ENCODE assay signal across 1 cellular context in genomic region chr1:200038987-200039848, GRCh38.
A peak's percentile ranks its signal among the peaks of the same experiment; 100 is the strongest.
TF ChIP-seq lines count a peak whose summit lies in the region.

No MANE protein-coding gene starts in this region.

TF ChIP-seq in HEK293, 187 proteins besides CTCF, POLR2A, EP300 and RAD21 (continued from another document and continues in another):
- TF ChIP-seq ZNF610 (tag by site-specific recombination; IDR thresholded peaks at IDR 0.05; ENCODE audit: borderline replicate concordance), result 0 out of 2 replicates have a peak, but pooled peaks have one; percentile 18
- peak; percentile 22 for TF ChIP-seq SP2 (tag by site-specific recombination; IDR thresholded peaks at IDR 0.05)
- TF ChIP-seq ZNF248 (tag by site-specific recombination; IDR thresholded peaks at IDR 0.05), result no peak
- TF ChIP-seq ZNF785 (tag by site-specific recombination; IDR thresholded peaks at IDR 0.05), result no peak
- TF ChIP-seq ZNF140 (tag by site-specific recombination; IDR thresholded peaks at IDR 0.05), result no peak
- peak; percentile 73; the same call in 1 of the 2 replicates for TF ChIP-seq ZBTB20 (tag by site-specific recombination; IDR thresholded peaks at IDR 0.05)
- TF ChIP-seq ZNF366 (tag by site-specific recombination; conservative IDR thresholded peaks at IDR 0.05), result peak; percentile 25; the same call in 1 of the 2 replicates
- no peak for TF ChIP-seq ZNF184 (tag by site-specific recombination; IDR thresholded peaks at IDR 0.05)
- no peak for TF ChIP-seq ZNF664 (tag by site-specific recombination; IDR thresholded peaks at IDR 0.05)
- no peak; the same call in 1 of the 2 replicates for TF ChIP-seq EGR2 (tag by site-specific recombination; IDR thresholded peaks at IDR 0.05; ENCODE audit: low read depth)
- no peak for TF ChIP-seq ZSCAN23 (tag by site-specific recombination; IDR thresholded peaks at IDR 0.05)
- peak; percentile 42; the same call in 1 of the 2 replicates for TF ChIP-seq ZNF596 (tag by site-specific recombination; IDR thresholded peaks at IDR 0.05)
- no peak for TF ChIP-seq ZNF624 (tag by site-specific recombination; IDR thresholded peaks at IDR 0.05)
- TF ChIP-seq ZEB2 (tag by site-specific recombination; IDR thresholded peaks at IDR 0.05), result peak; percentile 73; the same call in 1 of the 2 replicates
- TF ChIP-seq, protein P1, sequence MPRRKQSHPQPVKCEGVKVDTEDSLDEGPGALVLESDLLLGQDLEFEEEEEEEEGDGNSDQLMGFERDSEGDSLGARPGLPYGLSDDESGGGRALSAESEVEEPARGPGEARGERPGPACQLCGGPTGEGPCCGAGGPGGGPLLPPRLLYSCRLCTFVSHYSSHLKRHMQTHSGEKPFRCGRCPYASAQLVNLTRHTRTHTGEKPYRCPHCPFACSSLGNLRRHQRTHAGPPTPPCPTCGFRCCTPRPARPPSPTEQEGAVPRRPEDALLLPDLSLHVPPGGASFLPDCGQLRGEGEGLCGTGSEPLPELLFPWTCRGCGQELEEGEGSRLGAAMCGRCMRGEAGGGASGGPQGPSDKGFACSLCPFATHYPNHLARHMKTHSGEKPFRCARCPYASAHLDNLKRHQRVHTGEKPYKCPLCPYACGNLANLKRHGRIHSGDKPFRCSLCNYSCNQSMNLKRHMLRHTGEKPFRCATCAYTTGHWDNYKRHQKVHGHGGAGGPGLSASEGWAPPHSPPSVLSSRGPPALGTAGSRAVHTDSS (tag by site-specific recombination; IDR thresholded peaks at IDR 0.05), result no peak
- TF ChIP-seq ZFP3 (tag by site-specific recombination; IDR thresholded peaks at IDR 0.05; ENCODE audit: low read depth), result no peak
- TF ChIP-seq KLF17 (tag by site-specific recombination; IDR thresholded peaks at IDR 0.05), result 0 out of 2 replicates have a peak, but pooled peaks have one; percentile 11
- TF ChIP-seq, protein P2, sequence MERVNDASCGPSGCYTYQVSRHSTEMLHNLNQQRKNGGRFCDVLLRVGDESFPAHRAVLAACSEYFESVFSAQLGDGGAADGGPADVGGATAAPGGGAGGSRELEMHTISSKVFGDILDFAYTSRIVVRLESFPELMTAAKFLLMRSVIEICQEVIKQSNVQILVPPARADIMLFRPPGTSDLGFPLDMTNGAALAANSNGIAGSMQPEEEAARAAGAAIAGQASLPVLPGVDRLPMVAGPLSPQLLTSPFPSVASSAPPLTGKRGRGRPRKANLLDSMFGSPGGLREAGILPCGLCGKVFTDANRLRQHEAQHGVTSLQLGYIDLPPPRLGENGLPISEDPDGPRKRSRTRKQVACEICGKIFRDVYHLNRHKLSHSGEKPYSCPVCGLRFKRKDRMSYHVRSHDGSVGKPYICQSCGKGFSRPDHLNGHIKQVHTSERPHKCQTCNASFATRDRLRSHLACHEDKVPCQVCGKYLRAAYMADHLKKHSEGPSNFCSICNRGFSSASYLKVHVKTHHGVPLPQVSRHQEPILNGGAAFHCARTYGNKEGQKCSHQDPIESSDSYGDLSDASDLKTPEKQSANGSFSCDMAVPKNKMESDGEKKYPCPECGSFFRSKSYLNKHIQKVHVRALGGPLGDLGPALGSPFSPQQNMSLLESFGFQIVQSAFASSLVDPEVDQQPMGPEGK (tag by site-specific recombination; IDR thresholded peaks at IDR 0.05), result 0 out of 2 replicates have a peak, but pooled peaks have one; percentile 21
- TF ChIP-seq ZIC2 (tag by site-specific recombination; IDR thresholded peaks at IDR 0.05), result peak; percentile 57
- TF ChIP-seq ZNF660 (tag by site-specific recombination; IDR thresholded peaks at IDR 0.05), result peak; percentile 31; the same call in 1 of the 2 replicates
- TF ChIP-seq ZBTB21 (tag by site-specific recombination; IDR thresholded peaks at IDR 0.05), result no peak
- TF ChIP-seq ZNF423 (tag by site-specific recombination; IDR thresholded peaks at IDR 0.05), result 0 out of 2 replicates have a peak, but pooled peaks have one; percentile 52
- TF ChIP-seq TCF7L2 (IDR thresholded peaks at IDR 0.05; ENCODE audit: borderline replicate concordance, low read depth, low read length), result no peak
- TF ChIP-seq, protein P3, sequence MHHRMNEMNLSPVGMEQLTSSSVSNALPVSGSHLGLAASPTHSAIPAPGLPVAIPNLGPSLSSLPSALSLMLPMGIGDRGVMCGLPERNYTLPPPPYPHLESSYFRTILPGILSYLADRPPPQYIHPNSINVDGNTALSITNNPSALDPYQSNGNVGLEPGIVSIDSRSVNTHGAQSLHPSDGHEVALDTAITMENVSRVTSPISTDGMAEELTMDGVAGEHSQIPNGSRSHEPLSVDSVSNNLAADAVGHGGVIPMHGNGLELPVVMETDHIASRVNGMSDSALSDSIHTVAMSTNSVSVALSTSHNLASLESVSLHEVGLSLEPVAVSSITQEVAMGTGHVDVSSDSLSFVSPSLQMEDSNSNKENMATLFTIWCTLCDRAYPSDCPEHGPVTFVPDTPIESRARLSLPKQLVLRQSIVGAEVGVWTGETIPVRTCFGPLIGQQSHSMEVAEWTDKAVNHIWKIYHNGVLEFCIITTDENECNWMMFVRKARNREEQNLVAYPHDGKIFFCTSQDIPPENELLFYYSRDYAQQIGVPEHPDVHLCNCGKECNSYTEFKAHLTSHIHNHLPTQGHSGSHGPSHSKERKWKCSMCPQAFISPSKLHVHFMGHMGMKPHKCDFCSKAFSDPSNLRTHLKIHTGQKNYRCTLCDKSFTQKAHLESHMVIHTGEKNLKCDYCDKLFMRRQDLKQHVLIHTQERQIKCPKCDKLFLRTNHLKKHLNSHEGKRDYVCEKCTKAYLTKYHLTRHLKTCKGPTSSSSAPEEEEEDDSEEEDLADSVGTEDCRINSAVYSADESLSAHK (tag by site-specific recombination; IDR thresholded peaks at IDR 0.05), result no peak
- peak; percentile 96 for TF ChIP-seq ZNF335 (tag by site-specific recombination; conservative IDR thresholded peaks at IDR 0.05)
- TF ChIP-seq WT1 (tag by site-specific recombination; IDR thresholded peaks at IDR 0.05), result peak; percentile 42; the same call in 1 of the 2 replicates
- no peak for TF ChIP-seq ZNF302 (tag by site-specific recombination; IDR thresholded peaks at IDR 0.05; ENCODE audit: low read depth)
- no peak for TF ChIP-seq GLIS1 (tag by site-specific recombination; IDR thresholded peaks at IDR 0.05)
- TF ChIP-seq ZFP37 (tag by site-specific recombination; IDR thresholded peaks at IDR 0.05), result peak; percentile 77
- TF ChIP-seq ZNF76 (tag by site-specific recombination; IDR thresholded peaks at IDR 0.05; ENCODE audit: borderline replicate concordance, low read depth), result no peak
- TF ChIP-seq, protein P4, sequence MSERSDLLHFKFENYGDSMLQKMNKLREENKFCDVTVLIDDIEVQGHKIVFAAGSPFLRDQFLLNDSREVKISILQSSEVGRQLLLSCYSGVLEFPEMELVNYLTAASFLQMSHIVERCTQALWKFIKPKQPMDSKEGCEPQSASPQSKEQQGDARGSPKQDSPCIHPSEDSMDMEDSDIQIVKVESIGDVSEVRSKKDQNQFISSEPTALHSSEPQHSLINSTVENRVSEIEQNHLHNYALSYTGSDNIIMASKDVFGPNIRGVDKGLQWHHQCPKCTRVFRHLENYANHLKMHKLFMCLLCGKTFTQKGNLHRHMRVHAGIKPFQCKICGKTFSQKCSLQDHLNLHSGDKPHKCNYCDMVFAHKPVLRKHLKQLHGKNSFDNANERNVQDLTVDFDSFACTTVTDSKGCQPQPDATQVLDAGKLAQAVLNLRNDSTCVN (tag by site-specific recombination; optimal IDR thresholded peaks at IDR 0.05), result peak; percentile 82
- TF ChIP-seq ZNF341 (tag by site-specific recombination; IDR thresholded peaks at IDR 0.05; ENCODE audit: low read depth), result peak; percentile 92
- TF ChIP-seq, protein P5, sequence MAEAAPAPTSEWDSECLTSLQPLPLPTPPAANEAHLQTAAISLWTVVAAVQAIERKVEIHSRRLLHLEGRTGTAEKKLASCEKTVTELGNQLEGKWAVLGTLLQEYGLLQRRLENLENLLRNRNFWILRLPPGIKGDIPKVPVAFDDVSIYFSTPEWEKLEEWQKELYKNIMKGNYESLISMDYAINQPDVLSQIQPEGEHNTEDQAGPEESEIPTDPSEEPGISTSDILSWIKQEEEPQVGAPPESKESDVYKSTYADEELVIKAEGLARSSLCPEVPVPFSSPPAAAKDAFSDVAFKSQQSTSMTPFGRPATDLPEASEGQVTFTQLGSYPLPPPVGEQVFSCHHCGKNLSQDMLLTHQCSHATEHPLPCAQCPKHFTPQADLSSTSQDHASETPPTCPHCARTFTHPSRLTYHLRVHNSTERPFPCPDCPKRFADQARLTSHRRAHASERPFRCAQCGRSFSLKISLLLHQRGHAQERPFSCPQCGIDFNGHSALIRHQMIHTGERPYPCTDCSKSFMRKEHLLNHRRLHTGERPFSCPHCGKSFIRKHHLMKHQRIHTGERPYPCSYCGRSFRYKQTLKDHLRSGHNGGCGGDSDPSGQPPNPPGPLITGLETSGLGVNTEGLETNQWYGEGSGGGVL (tag by site-specific recombination; IDR thresholded peaks at IDR 0.05), result peak; percentile 91
- no peak for TF ChIP-seq ZNF645 (tag by site-specific recombination; IDR thresholded peaks at IDR 0.05)
- no peak for TF ChIP-seq ZNF221 (tag by site-specific recombination; IDR thresholded peaks at IDR 0.05; ENCODE audit: borderline replicate concordance)
- TF ChIP-seq ZFHX2 (tag by site-specific recombination; conservative IDR thresholded peaks at IDR 0.05), result peak; percentile 16; the same call in 1 of the 2 replicates
- TF ChIP-seq INSM2 (tag by site-specific recombination; IDR thresholded peaks at IDR 0.05), result no peak
- peak; percentile 57 for TF ChIP-seq SP3 (tag by site-specific recombination; IDR thresholded peaks at IDR 0.05)
- 0 out of 2 replicates have a peak, but pooled peaks have one; percentile 19 for TF ChIP-seq ZBTB7A (tag by site-specific recombination; IDR thresholded peaks at IDR 0.05; ENCODE audit: low read depth)
- TF ChIP-seq ZXDB (tag by site-specific recombination; IDR thresholded peaks at IDR 0.05), result 0 out of 2 replicates have a peak, but pooled peaks have one; percentile 23
- no peak for TF ChIP-seq GFI1B (tag by site-specific recombination; IDR thresholded peaks at IDR 0.05)
- TF ChIP-seq, protein P6, sequence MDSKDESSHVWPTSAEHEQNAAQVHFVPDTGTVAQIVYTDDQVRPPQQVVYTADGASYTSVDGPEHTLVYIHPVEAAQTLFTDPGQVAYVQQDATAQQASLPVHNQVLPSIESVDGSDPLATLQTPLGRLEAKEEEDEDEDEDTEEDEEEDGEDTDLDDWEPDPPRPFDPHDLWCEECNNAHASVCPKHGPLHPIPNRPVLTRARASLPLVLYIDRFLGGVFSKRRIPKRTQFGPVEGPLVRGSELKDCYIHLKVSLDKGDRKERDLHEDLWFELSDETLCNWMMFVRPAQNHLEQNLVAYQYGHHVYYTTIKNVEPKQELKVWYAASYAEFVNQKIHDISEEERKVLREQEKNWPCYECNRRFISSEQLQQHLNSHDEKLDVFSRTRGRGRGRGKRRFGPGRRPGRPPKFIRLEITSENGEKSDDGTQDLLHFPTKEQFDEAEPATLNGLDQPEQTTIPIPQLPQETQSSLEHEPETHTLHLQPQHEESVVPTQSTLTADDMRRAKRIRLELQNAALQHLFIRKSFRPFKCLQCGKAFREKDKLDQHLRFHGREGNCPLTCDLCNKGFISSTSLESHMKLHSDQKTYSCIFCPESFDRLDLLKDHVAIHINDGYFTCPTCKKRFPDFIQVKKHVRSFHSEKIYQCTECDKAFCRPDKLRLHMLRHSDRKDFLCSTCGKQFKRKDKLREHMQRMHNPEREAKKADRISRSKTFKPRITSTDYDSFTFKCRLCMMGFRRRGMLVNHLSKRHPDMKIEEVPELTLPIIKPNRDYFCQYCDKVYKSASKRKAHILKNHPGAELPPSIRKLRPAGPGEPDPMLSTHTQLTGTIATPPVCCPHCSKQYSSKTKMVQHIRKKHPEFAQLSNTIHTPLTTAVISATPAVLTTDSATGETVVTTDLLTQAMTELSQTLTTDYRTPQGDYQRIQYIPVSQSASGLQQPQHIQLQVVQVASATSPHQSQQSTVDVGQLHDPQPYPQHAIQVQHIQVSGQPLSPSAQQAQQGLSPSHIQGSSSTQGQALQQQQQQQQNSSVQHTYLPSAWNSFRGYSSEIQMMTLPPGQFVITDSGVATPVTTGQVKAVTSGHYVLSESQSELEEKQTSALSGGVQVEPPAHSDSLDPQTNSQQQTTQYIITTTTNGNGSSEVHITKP (tag by site-specific recombination; IDR thresholded peaks at IDR 0.05), result peak; percentile 55; the same call in 1 of the 2 replicates
- TF ChIP-seq HOXD13 (CRISPR knock-in tag; IDR thresholded peaks at IDR 0.05; ENCODE audit: borderline replicate concordance), result no peak
- peak; percentile 68 for TF ChIP-seq ZNF600 (tag by site-specific recombination; IDR thresholded peaks at IDR 0.05)
- TF ChIP-seq ZNF529 (tag by site-specific recombination; IDR thresholded peaks at IDR 0.05; ENCODE audit: insufficient replicate concordance), result no peak
- peak; percentile 71 for TF ChIP-seq KLF8 (tag by site-specific recombination; IDR thresholded peaks at IDR 0.05)
- no peak for TF ChIP-seq ZNF10 (tag by site-specific recombination; IDR thresholded peaks at IDR 0.05)
